ENCODE assay signal across 8 cellular contexts in genomic region chr6:158026054-158026900, GRCh38. TPM values are rescaled to one million over a fixed set of nuclear protein-coding genes. Genes with fewer than 3 reads are reported as not detected.
DNase-seq lines count a peak whose midpoint lies in the region; ATAC-seq lines count a peak whose summit lies in the region.

No MANE protein-coding gene starts in this region.

- H3K27ac ChIP-seq in mesodermal cell (ENCODE audit: low read depth, low read length, severe bottlenecking): peak overlapping the region; percentile 75

- peaks cover 43% of the 10 kb centered on the region for H3K36me3 ChIP-seq in mesodermal cell (ENCODE audit: control insufficient read depth, insufficient read depth, low read length)

- H3K4me3 ChIP-seq in mesodermal cell (ENCODE audit: extremely low read depth, insufficient read depth, low read length, poor library complexity, severe bottlenecking): no peak overlapping the region

- ATAC-seq in GM18861 (IDR thresholded peaks at IDR 0.05; ENCODE audit: unreplicated experiment) (peak; percentile 51), HG03066 (IDR thresholded peaks at IDR 0.05; ENCODE audit: low read depth, unreplicated experiment) (peak; percentile 89)

- H3K9me3 ChIP-seq in mesodermal cell (ENCODE audit: control insufficient read depth, low read length): no peaks in the 10 kb centered on the region

- DNase-seq in 8988T (peak; percentile 76), NCI-H345 treated with DMSO at 0.1 percent for 48 hours (lab: John Stamatoyannopoulos, UW; ENCODE audit: unreplicated experiment) (peak; percentile 90), dedifferentiated amniotic fluid mesenchymal stem cell (ENCODE audit: extremely low spot score) (peak; percentile 89)
- peak; percentile 71 for DNase-seq in activated CD4-positive, alpha-beta T cell treated with anti-CD3 and anti-CD28 coated beads, Interleukin-2, amount 50 U/mL, for 1 hour
- peak; percentile 57 to 69 for DNase-seq in stimulated activated CD8-positive, alpha-beta memory T cell treated with anti-CD3 and anti-CD28 coated beads, Interleukin-4, amount 100 ng/mL, for 1 hour (ENCODE audit: low read depth in 2 of 2, low spot score in 1 of 2)

- 68 to 75% methylated on average over 14 to 17 of the region's 21 CpGs for WGBS in mesodermal cell (ENCODE audit: insufficient coverage in 2 of 2), 2 experiments

- H3K4me1 ChIP-seq in mesodermal cell (ENCODE audit: control insufficient read depth, insufficient read depth, low read length, poor library complexity, severe bottlenecking): peaks cover 27% of the 10 kb centered on the region

RNA-seq across cellular contexts. Expression of gene SYNJ2, which starts 44.6 kb away (rescaled TPM):
- polyA plus RNA-seq in mesodermal cell (2013, experiment 1 of 2): 12.6 TPM
- 9.9 TPM for polyA plus RNA-seq in mesodermal cell (2013, experiment 2 of 2)
